28 cellular contexts compared by ENCODE assay signal in genomic region chr17:69802045-69802740, GRCh38.
DNase-seq lines count a peak whose midpoint lies in the region; ATAC-seq and TF ChIP-seq lines count a peak whose summit lies in the region.
"Had no signal": no experiment of that assay in that cellular context is flagged by ENCODE, and none has a peak within 500 bp of the region (broad histone marks: within the 10 kb centered on the region; RNA-seq: fewer than 3 reads in every experiment).

No MANE protein-coding gene starts in this region.

- H3K27me3 ChIP-seq in breast epithelium (no peaks in the 10 kb centered on the region), endodermal cell (ENCODE audit: control insufficient read depth, insufficient read depth, low read length, poor library complexity, severe bottlenecking) (no peaks in the 10 kb centered on the region), neural progenitor cell (no peaks in the 10 kb centered on the region), colonic mucosa (no peaks in the 10 kb centered on the region)
- H3K27me3 ChIP-seq: ascending aorta, esophagus muscularis mucosa, right atrium auricular region, transverse colon had no signal

- H3K4me1 Mint-ChIP-seq in MCF 10A (ENCODE audit: insufficient read depth, unreplicated experiment) (no peaks in the 10 kb centered on the region), endodermal cell (peaks cover 2% of the 10 kb centered on the region), neural progenitor cell (no peaks in the 10 kb centered on the region)
- H3K4me1 Mint-ChIP-seq: activated CD4-positive, alpha-beta T cell treated with anti-CD3 and anti-CD28 coated beads for 36 hours had no signal

- 86% methylated on average over 5 of the region's 5 CpGs; no CpG with 5 or more reads in 1 of the 2 experiments for WGBS in endodermal cell (ENCODE audit: insufficient coverage in 1 of 2, insufficient read length in 1 of 2), 2 experiments

- POLR2A ChIA-PET in MCF 10A (lab: Yijun Ruan, JAX), result no interaction called here

- no peaks in the 10 kb centered on the region for H4K20me1 ChIP-seq in neural progenitor cell (ENCODE audit: low read depth)

- ATAC-seq in HG03108 (IDR thresholded peaks at IDR 0.05; ENCODE audit: unreplicated experiment), result no peak
- ATAC-seq: activated CD4-positive, alpha-beta T cell treated with anti-CD3 and anti-CD28 coated beads for 36 hours; HCT116 had no signal

- CTCF ChIA-PET in MCF 10A (lab: Yijun Ruan, JAX), result interaction anchor here (0.6 to 1.4 kb wide), 2 partner anchors 8 to 465 kb away, joined by 3 to 4 read pairs; no protein-coding TSS in a partner anchor

- TF ChIP-seq POLR2A in breast epithelium (IDR thresholded peaks at IDR 0.05), result no peak

- peaks cover 8 to 18% of the 10 kb centered on the region in 2 donors for H3K9me3 ChIP-seq in breast epithelium
- no peaks in the 10 kb centered on the region for H3K9me3 ChIP-seq in endodermal cell (ENCODE audit: control insufficient read depth, low read length)
- H3K9me3 ChIP-seq in neural progenitor cell (ENCODE audit: low read depth), result no peaks in the 10 kb centered on the region
- no peaks in the 10 kb centered on the region for H3K9me3 ChIP-seq in colonic mucosa
- H3K9me3 ChIP-seq: ascending aorta, esophagus muscularis mucosa, right atrium auricular region, SK-N-SH, transverse colon had no signal

- DNase-seq in MCF 10A (ENCODE audit: unreplicated experiment) (peak; percentile 5), breast epithelium (ENCODE audit: low spot score in 2 of 2) (no peak), NCI-H526 treated with DMSO at 0.1 percent for 48 hours (lab: John Stamatoyannopoulos, UW) (peak; percentile 11), endodermal cell (peak; percentile 80), neural progenitor cell (ENCODE audit: low spot score) (peak; percentile 15), colonic mucosa (no peak), NCI-H2107 (lab: John Stamatoyannopoulos, UW) (no peak)
- DNase-seq: activated CD4-positive, alpha-beta T cell treated with anti-CD3 and anti-CD28 coated beads for 36 hours; activated T-cell treated with anti-CD3 and anti-CD28 coated beads for 4 hours; AML-193; caudate nucleus; GF-D8; NCI-H1048; NCI-H187; NCI-H69; SK-N-SH; stimulated activated CD4-positive, alpha-beta T cell treated with anti-CD3 and anti-CD28 coated beads, Interleukin-1b, Interleukin-23, amount 100 ng/mL, for 48 hours; transverse colon had no signal

- H3F3A ChIP-seq in neural progenitor cell (ENCODE audit: low read depth), result no peaks in the 10 kb centered on the region

- H3K4me3 ChIP-seq in breast epithelium (no peak overlapping the region), endodermal cell (ENCODE audit: low read length) (no peak overlapping the region), neural progenitor cell (no peak overlapping the region), colonic mucosa (no peak overlapping the region)
- H3K4me3 ChIP-seq: ascending aorta, esophagus muscularis mucosa, right atrium auricular region, smooth muscle cell, transverse colon had no signal

- H3K36me3 Mint-ChIP-seq in MCF 10A (ENCODE audit: insufficient read depth, unreplicated experiment) (no peaks in the 10 kb centered on the region), endodermal cell (ENCODE audit: low read depth) (no peaks in the 10 kb centered on the region), neural progenitor cell (no peaks in the 10 kb centered on the region)
- H3K36me3 Mint-ChIP-seq: activated naive CD8-positive, alpha-beta T cell had no signal

- H3K4me1 ChIP-seq in breast epithelium (no peaks in the 10 kb centered on the region), endodermal cell (ENCODE audit: control insufficient read depth, insufficient read depth, low read length) (no peaks in the 10 kb centered on the region), neural progenitor cell (no peaks in the 10 kb centered on the region), colonic mucosa (no peaks in the 10 kb centered on the region)
- H3K4me1 ChIP-seq: ascending aorta, esophagus muscularis mucosa, parathyroid adenoma, right atrium auricular region, transverse colon had no signal

- H3K4me3 Mint-ChIP-seq in MCF 10A (ENCODE audit: unreplicated experiment) (no peak overlapping the region), endodermal cell (no peak overlapping the region), neural progenitor cell (no peak overlapping the region)
- H3K4me3 Mint-ChIP-seq: activated CD4-positive, alpha-beta T cell treated with anti-CD3 and anti-CD28 coated beads for 36 hours; activated naive CD8-positive, alpha-beta T cell; dendritic cell treated with granulocyte-macrophage colony-stimulating factor and Interleukin-4, amounts not matched to agents 40 ng/mL and 50 ng/mL, for 4 days; T-helper 1 cell treated with Interleukin-12 subunit alpha and Interleukin-12 subunit beta and Interleukin-4 antibody, amounts not matched to agents 30 μg/mL and 1 μg/mL, for 36 hours had no signal

- H3K9ac ChIP-seq in endodermal cell (ENCODE audit: extremely low read depth, low read length, poor library complexity, severe bottlenecking), result no peak overlapping the region
- H3K9ac ChIP-seq in neural progenitor cell, result no peak overlapping the region
- no peak overlapping the region for H3K9ac ChIP-seq in colonic mucosa (ENCODE audit: low read depth in 2 of 2, low read length in 2 of 2)
- H3K9ac ChIP-seq: parathyroid adenoma, SK-N-SH had no signal

- no TSS peak for BruUV-seq in MCF 10A (replicated peaks; lab: Mats Ljungman, UMichigan)

- peak overlapping the region; percentile 71 for H2AFZ ChIP-seq in neural progenitor cell (replicated peaks)
- H2AFZ ChIP-seq: parathyroid adenoma had no signal

- H3K36me3 ChIP-seq in breast epithelium, result no peaks in the 10 kb centered on the region
- H3K36me3 ChIP-seq in endodermal cell (ENCODE audit: control insufficient read depth, insufficient read depth, low read length), result no peaks in the 10 kb centered on the region
- no peaks in the 10 kb centered on the region for H3K36me3 ChIP-seq in neural progenitor cell
- no peaks in the 10 kb centered on the region for H3K36me3 ChIP-seq in colonic mucosa
- H3K36me3 ChIP-seq: ascending aorta, esophagus muscularis mucosa, right atrium auricular region, transverse colon had no signal

- no peaks in the 10 kb centered on the region for H3K79me2 ChIP-seq in neural progenitor cell (ENCODE audit: low read depth)
- H3K79me2 ChIP-seq: parathyroid adenoma had no signal

- H3K4me2 ChIP-seq in neural progenitor cell, result no peak overlapping the region
- H3K4me2 ChIP-seq: SK-N-SH, smooth muscle cell had no signal

- intact Hi-C loops in MCF 10A (cut with micrococcal nuclease), result no loop called here
- intact Hi-C loops in breast epithelium (cut with DNase I; ENCODE audit: low total_unique reads), result no loop called here
- intact Hi-C loops in colonic mucosa (cut with DNase I), result no loop called here

- H3K27ac ChIP-seq in breast epithelium, result no peak overlapping the region
- H3K27ac ChIP-seq in endodermal cell (ENCODE audit: low read depth, low read length), result no peak overlapping the region
- no peak overlapping the region for H3K27ac ChIP-seq in neural progenitor cell
- H3K27ac ChIP-seq in colonic mucosa, result no peak overlapping the region
- H3K27ac ChIP-seq: ascending aorta, esophagus muscularis mucosa, parathyroid adenoma, right atrium auricular region, transverse colon had no signal

- H3K27ac Mint-ChIP-seq in MCF 10A (ENCODE audit: low read depth, unreplicated experiment) (no peak overlapping the region), endodermal cell (no peak overlapping the region), neural progenitor cell (no peak overlapping the region)
- H3K27ac Mint-ChIP-seq: activated CD4-positive, alpha-beta T cell treated with anti-CD3 and anti-CD28 coated beads for 36 hours; activated naive CD8-positive, alpha-beta T cell; dendritic cell treated with granulocyte-macrophage colony-stimulating factor and Interleukin-4, amounts not matched to agents 40 ng/mL and 50 ng/mL, for 4 days; T-helper 1 cell treated with Interleukin-12 subunit alpha and Interleukin-12 subunit beta and Interleukin-4 antibody, amounts not matched to agents 30 μg/mL and 1 μg/mL, for 36 hours had no signal

- H3K9me3 Mint-ChIP-seq in MCF 10A (ENCODE audit: unreplicated experiment) (peaks cover 8% of the 10 kb centered on the region), endodermal cell (no peaks in the 10 kb centered on the region), neural progenitor cell (peaks cover 3% of the 10 kb centered on the region)

- TF ChIP-seq CTCF in MCF 10A (IDR thresholded peaks at IDR 0.05; ENCODE audit: unreplicated experiment), result no peak
- no peak for TF ChIP-seq CTCF in breast epithelium (IDR thresholded peaks at IDR 0.05)
- TF ChIP-seq CTCF in endodermal cell (conservative IDR thresholded peaks at IDR 0.05), result peak; percentile 47
- TF ChIP-seq CTCF in neural progenitor cell (IDR thresholded peaks at IDR 0.05), result no peak
- no peak for TF ChIP-seq CTCF in colonic mucosa (IDR thresholded peaks at IDR 0.05)

- H3K27me3 Mint-ChIP-seq in MCF 10A (ENCODE audit: insufficient read depth, unreplicated experiment) (no peaks in the 10 kb centered on the region), endodermal cell (ENCODE audit: insufficient read depth) (no peaks in the 10 kb centered on the region), neural progenitor cell (ENCODE audit: insufficient read depth, low read depth) (peaks cover 2% of the 10 kb centered on the region)
- H3K27me3 Mint-ChIP-seq: activated naive CD8-positive, alpha-beta T cell; dendritic cell treated with granulocyte-macrophage colony-stimulating factor and Interleukin-4, amounts not matched to agents 40 ng/mL and 50 ng/mL, for 4 days had no signal

Comparison
In these comparisons a context has a peak if more than half of its experiments do, and no peak if none do; other contexts are left out.
1. DNase-seq: peak in MCF 10A (single experiment), NCI-H526 treated with DMSO at 0.1 percent for 48 hours (single experiment), endodermal cell (single experiment) and neural progenitor cell (single experiment); none in breast epithelium (0 of 2), colonic mucosa (single experiment) and NCI-H2107 (single experiment).